Comparison of ENCODE assay signal across 1 cellular context in genomic region chr2:61013382-61013781, GRCh38.
TF ChIP-seq lines count a peak whose summit lies in the region.

No MANE protein-coding gene starts in this region.

TF ChIP-seq in GM12878, 131 proteins besides CTCF, POLR2A, EP300 and RAD21:
- TF ChIP-seq BHLHE40 (IDR thresholded peaks at IDR 0.05; ENCODE audit: borderline replicate concordance in 1 of 2, low read depth in 2 of 2, low read length in 1 of 2) (no peak), PKNOX1 (IDR thresholded peaks at IDR 0.05) (peak; percentile 16; the same call in 1 of the 2 replicates), JUND (IDR thresholded peaks at IDR 0.05; ENCODE audit: low read depth, low read length) (no peak), ZNF207 (IDR thresholded peaks at IDR 0.05; ENCODE audit: borderline replicate concordance) (no peak), CREB1 (IDR thresholded peaks at IDR 0.05; ENCODE audit: low read depth) (no peak)
TF ChIP-seq in GM12878: peak in this region for 1.
